27 cellular contexts compared by ENCODE assay signal in the genomic region with DNA sequence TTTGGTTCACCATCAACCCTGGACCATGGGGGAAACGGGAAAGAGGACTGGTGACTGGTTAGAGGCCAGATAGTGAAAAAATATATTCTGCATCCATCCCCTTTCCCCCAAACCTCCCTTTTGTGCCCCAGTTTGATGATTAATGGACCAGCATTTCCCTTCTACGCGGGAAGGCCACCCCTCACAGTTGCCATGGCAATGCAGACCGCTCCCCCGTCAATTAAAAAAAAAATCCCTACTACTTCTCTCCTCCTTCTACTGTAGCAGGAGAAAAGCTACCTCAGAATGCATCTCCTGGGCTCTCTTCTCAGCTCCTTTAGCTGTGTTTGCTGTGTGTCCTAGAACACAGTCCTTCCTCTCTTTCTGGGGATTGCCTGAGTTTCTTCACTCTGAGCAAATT. TPM values are rescaled to one million over a fixed set of nuclear protein-coding genes. Genes with fewer than 3 reads are reported as not detected.
DNase-seq lines count a peak whose midpoint lies in the region; ATAC-seq, FAIRE-seq and TF ChIP-seq lines count a peak whose summit lies in the region.
"Had no signal": no experiment of that assay in that cellular context is flagged by ENCODE, and none has a peak within 500 bp of the region (broad histone marks: within the 10 kb centered on the region; RNA-seq: fewer than 3 reads in every experiment).

No MANE protein-coding gene starts in this region.

- no peak for FAIRE-seq in GM12878 (lab: Jason Lieb, UNC)
- FAIRE-seq: islet of Langerhans, pancreas had no signal

- TF ChIP-seq CTCF in DND-41 (IDR thresholded peaks at IDR 0.05; ENCODE audit: borderline replicate concordance, extremely low read depth, low read length, poor library complexity, severe bottlenecking) (no peak), GM12878 (IDR thresholded peaks at IDR 0.05 in 2 of 3, conservative IDR thresholded peaks at IDR 0.05 in 1 of 3; ENCODE audit: control insufficient read depth in 2 of 3, extremely low read depth in 1 of 3, insufficient read depth in 1 of 3, low read depth in 3 of 3, low read length in 3 of 3) (no peak), GM13977 (IDR thresholded peaks at IDR 0.05; ENCODE audit: extremely low read depth, insufficient read depth, missing control alignments) (no peak), ovary (IDR thresholded peaks at IDR 0.05) (no peak), foreskin keratinocyte (conservative IDR thresholded peaks at IDR 0.05) (no peak)

- TF ChIP-seq POLR2A in GM12878 (IDR thresholded peaks at IDR 0.05; ENCODE audit: low read depth, low read length), result no peak
- no peak for TF ChIP-seq POLR2A in ovary (IDR thresholded peaks at IDR 0.05)

- H3K36me3 Mint-ChIP-seq in naive thymus-derived CD4-positive, alpha-beta T cell, result peaks cover 0 to 15% (median 0%) of the 10 kb centered on the region in 5 donors

- CTCF ChIA-PET in GM12878 (lab: Yijun Ruan, JAX), result interaction anchor here (1.4 kb wide), 1 partner anchor 64 kb away, joined by 7 read pairs; no protein-coding TSS in a partner anchor
- CTCF ChIA-PET in naive thymus-derived CD4-positive, alpha-beta T cell (lab: Charles Lee), result interaction anchor here (1.2 kb wide), 1 partner anchor 10 kb away, joined by 3 read pairs; no protein-coding TSS in a partner anchor

- H2AFZ ChIP-seq in DND-41 (ENCODE audit: low read depth, low read length) (no peak overlapping the region), GM12878 (ENCODE audit: control insufficient read depth, low read depth, low read length) (no peak overlapping the region)

- no peaks in the 10 kb centered on the region for H3K9me3 ChIP-seq in BLaER1
- no peaks in the 10 kb centered on the region for H3K9me3 ChIP-seq in DND-41 (ENCODE audit: insufficient read depth, low read length, severe bottlenecking)
- H3K9me3 ChIP-seq in GM12878 (replicated peaks; ENCODE audit: control insufficient read depth, insufficient read depth, low read length), result no peaks in the 10 kb centered on the region
- H3K9me3 ChIP-seq in naive thymus-derived CD4-positive, alpha-beta T cell (ENCODE audit: control insufficient read depth in 2 of 3, low read length in 3 of 3), result no peaks in the 10 kb centered on the region
- H3K9me3 ChIP-seq in ovary, result no peaks in the 10 kb centered on the region
- H3K9me3 ChIP-seq: heart right ventricle, lower lobe of right lung, MG63, pancreas, upper lobe of left lung had no signal

- BruUV-seq in GM12878 (replicated peaks; lab: Mats Ljungman, UMichigan), result no TSS peak

- in situ Hi-C loops in GM12878 (cut with MboI), result no loop called here
- in situ Hi-C loops in GM13977 (cut with MboI; ENCODE audit: low pct_unique_long_range_greater_than_20kb, low sequenced_read_pairs, unreplicated experiment), result no loop called here

- 97% methylated on average over 5 of the region's 5 CpGs for WGBS in GM12878 (ENCODE audit: insufficient coverage, insufficient replicate concordance, low lambda C conversion rate, missing lambda C conversion rate)
- WGBS in ovary, 3 donors, result 68 to 70% (median 69%) methylated on average over 5 of the region's 5 CpGs

- H3K4me1 Mint-ChIP-seq in naive thymus-derived CD4-positive, alpha-beta T cell, result peaks cover 37 to 78% (median 66%) of the 10 kb centered on the region in 7 donors

- no peak for TF ChIP-seq EP300 in GM12878 (IDR thresholded peaks at IDR 0.05; ENCODE audit: borderline replicate concordance in 1 of 2, control insufficient read depth in 1 of 2, low read depth in 2 of 2, low read length in 2 of 2)
- no peak for TF ChIP-seq EP300 in ovary (IDR thresholded peaks at IDR 0.05)

- H3K27ac ChIP-seq in BLaER1, result no peak overlapping the region
- no peak overlapping the region for H3K27ac ChIP-seq in DND-41 (ENCODE audit: low read length)
- no peak overlapping the region for H3K27ac ChIP-seq in GM12878 (ENCODE audit: control insufficient read depth, insufficient read depth)
- peak overlapping the region; percentile 27 for H3K27ac ChIP-seq in naive thymus-derived CD4-positive, alpha-beta T cell (ENCODE audit: low read depth, low read length)
- H3K27ac ChIP-seq in ovary, result no peak overlapping the region
- H3K27ac ChIP-seq in foreskin keratinocyte, result no peak overlapping the region
- H3K27ac ChIP-seq: C4-2B, cardiac muscle cell, lower lobe of right lung, pancreas, VCaP had no signal

- peak overlapping the region in 6 of 9 donors; percentile 8 to 81 (median 23) for H3K27ac Mint-ChIP-seq in naive thymus-derived CD4-positive, alpha-beta T cell
- H3K27ac Mint-ChIP-seq: dendritic cell treated with granulocyte-macrophage colony-stimulating factor and Interleukin-4, amounts not matched to agents 40 ng/mL and 50 ng/mL, for 4 days; T-helper 2 cell treated with Interferon-gamma antibody and Interleukin-4, amounts not matched to agents 5 μg/mL and 100 μg/mL, for 36 hours had no signal

- H3K79me2 ChIP-seq in DND-41 (ENCODE audit: insufficient read depth, low read length), result peaks cover 81% of the 10 kb centered on the region
- peaks cover 33% of the 10 kb centered on the region for H3K79me2 ChIP-seq in GM12878 (ENCODE audit: control insufficient read depth, insufficient read depth, low read length)

- H3K9me3 Mint-ChIP-seq in naive thymus-derived CD4-positive, alpha-beta T cell, result no peaks in the 10 kb centered on the region
- H3K9me3 Mint-ChIP-seq: dendritic cell treated with granulocyte-macrophage colony-stimulating factor and Interleukin-4, amounts not matched to agents 40 ng/mL and 50 ng/mL, for 4 days; T-helper 2 cell treated with Interferon-gamma antibody and Interleukin-4, amounts not matched to agents 5 μg/mL and 100 μg/mL, for 36 hours had no signal

- H3K4me2 ChIP-seq in BLaER1, result peak overlapping the region; percentile 97; the same call in 1 of the 2 replicates
- peak overlapping the region; percentile 12; the same call in 1 of the 2 replicates for H3K4me2 ChIP-seq in DND-41 (ENCODE audit: insufficient read depth, low read length)
- peak overlapping the region; percentile 42; the same call in 1 of the 2 replicates for H3K4me2 ChIP-seq in GM12878 (ENCODE audit: control insufficient read depth, insufficient read depth)

- peak overlapping the region in 5 of 10 donors; percentile 8 to 91 (median 33) for H3K4me3 Mint-ChIP-seq in naive thymus-derived CD4-positive, alpha-beta T cell
- H3K4me3 Mint-ChIP-seq: dendritic cell treated with granulocyte-macrophage colony-stimulating factor and Interleukin-4, amounts not matched to agents 40 ng/mL and 50 ng/mL, for 4 days; T-helper 2 cell treated with Interferon-gamma antibody and Interleukin-4, amounts not matched to agents 5 μg/mL and 100 μg/mL, for 36 hours had no signal

- DNase-seq in DND-41, result no peak
- no peak for DNase-seq in GM12878 (ENCODE audit: low read depth, low spot score)
- DNase-seq in naive thymus-derived CD4-positive, alpha-beta T cell, result no peak
- DNase-seq in GM13977 (ENCODE audit: low spot score), result no peak
- no peak for DNase-seq in ovary
- DNase-seq in foreskin keratinocyte, result no peak
- DNase-seq: activated CD4-positive, alpha-beta T cell treated with anti-CD3 and anti-CD28 coated beads, Interleukin-2, amount 50 U/mL, for 4 hours; activated gamma-delta T cell; amniotic stem cell; GDM1; heart right ventricle; lower lobe of right lung; NCI-H1417; NCI-H2107; NCI-H524 treated with DMSO at 0.1 percent for 48 hours; pancreas; right cardiac atrium; upper lobe of left lung had no signal

- intact Hi-C loops in GM12878 (cut with micrococcal nuclease; ENCODE audit: unreplicated experiment) (loop anchor here (10.0 kb wide), 1 partner anchor 150 kb away; a partner anchor contains a TSS), ovary (cut with DNase I) (loop anchor here in 2 of 4 donors (5.0 to 10.0 kb wide), 2 partner anchors 63 to 120 kb away; a partner anchor contains a TSS)
- intact Hi-C loops in naive thymus-derived CD4-positive, alpha-beta T cell (cut with micrococcal nuclease), result loop anchor here in 1 of 2 donors (5.0 kb wide), 1 partner anchor 233 kb away; no protein-coding TSS in a partner anchor

- RAD21 ChIA-PET in GM12878 (lab: Charles Lee; ENCODE audit: unreplicated experiment), result interaction anchor here (0.6 to 1.0 kb wide), 3 partner anchors 10 to 20 kb away, joined by 3 to 4 read pairs (median 4); no protein-coding TSS in a partner anchor

- H3K4me1 ChIP-seq in BLaER1, result peaks cover 32% of the 10 kb centered on the region
- H3K4me1 ChIP-seq in DND-41 (ENCODE audit: insufficient read depth, low read length), result peaks cover 31% of the 10 kb centered on the region
- H3K4me1 ChIP-seq in GM12878 (ENCODE audit: control insufficient read depth, insufficient read depth, low read length), result peaks cover 9% of the 10 kb centered on the region
- H3K4me1 ChIP-seq in naive thymus-derived CD4-positive, alpha-beta T cell (ENCODE audit: control insufficient read depth in 2 of 2, insufficient read depth in 2 of 2, low read length in 2 of 2), result peaks cover 9 to 27% of the 10 kb centered on the region in 2 donors
- H3K4me1 ChIP-seq in ovary (ENCODE audit: insufficient read depth), result peaks cover 8% of the 10 kb centered on the region
- peaks cover 4% of the 10 kb centered on the region for H3K4me1 ChIP-seq in foreskin keratinocyte

- ATAC-seq in DND-41 (ENCODE audit: insufficient read depth, low read depth) (no peak), GM12878 (no peak), foreskin keratinocyte (no peak)
- ATAC-seq in naive thymus-derived CD4-positive, alpha-beta T cell, result no peak
- ATAC-seq: heart right ventricle, lower lobe of right lung, pancreas, right cardiac atrium, SK-N-SH treated with all-trans-retinoic acid at 6 μM for 48 hours had no signal

- H3K4me3 ChIP-seq in BLaER1 (no peak overlapping the region), DND-41 (ENCODE audit: low read depth in 1 of 2, low read length in 2 of 2) (no peak overlapping the region), GM12878 (no peak overlapping the region), ovary (no peak overlapping the region)
- no peak overlapping the region for H3K4me3 ChIP-seq in naive thymus-derived CD4-positive, alpha-beta T cell (ENCODE audit: low read length)
- H3K4me3 ChIP-seq: cardiac muscle cell, lower lobe of right lung, MG63, pancreas, upper lobe of left lung had no signal

- H4K20me1 ChIP-seq in BLaER1, result peaks cover 87% of the 10 kb centered on the region
- H4K20me1 ChIP-seq in DND-41 (ENCODE audit: insufficient read depth, low read length), result peaks cover 60% of the 10 kb centered on the region
- H4K20me1 ChIP-seq in GM12878 (ENCODE audit: control insufficient read depth, insufficient read depth), result peaks cover 23% of the 10 kb centered on the region

- H3K27me3 ChIP-seq in BLaER1 (peaks cover 12% of the 10 kb centered on the region; the same call in 1 of the 2 replicates), DND-41 (ENCODE audit: insufficient read depth, low read length, poor library complexity) (peaks cover 7% of the 10 kb centered on the region), GM12878 (replicated peaks in 1 of 2; ENCODE audit: control insufficient read depth in 2 of 2, insufficient read depth in 2 of 2, low read length in 1 of 2) (0 out of 4 replicates have a peak, but pooled peaks cover 0 to 1% of the 10 kb centered on the region in 2 experiments), ovary (no peaks in the 10 kb centered on the region), foreskin keratinocyte (no peaks in the 10 kb centered on the region)
- no peaks in the 10 kb centered on the region for H3K27me3 ChIP-seq in naive thymus-derived CD4-positive, alpha-beta T cell (ENCODE audit: control insufficient read depth in 2 of 2, insufficient read depth in 2 of 2, low read length in 2 of 2)
- H3K27me3 ChIP-seq: cardiac muscle cell, MG63, pancreas, upper lobe of left lung had no signal

- H3K36me3 ChIP-seq in BLaER1, result peaks cover 28% of the 10 kb centered on the region
- H3K36me3 ChIP-seq in DND-41 (ENCODE audit: insufficient read depth, low read length), result no peaks in the 10 kb centered on the region
- H3K36me3 ChIP-seq in GM12878 (ENCODE audit: control insufficient read depth in 2 of 2, insufficient read depth in 2 of 2, low read length in 1 of 2), result peaks cover 0 to 4% of the 10 kb centered on the region in 2 experiments; a peak in 1 of 4 replicates
- H3K36me3 ChIP-seq in naive thymus-derived CD4-positive, alpha-beta T cell (ENCODE audit: control insufficient read depth in 2 of 3, insufficient read depth in 3 of 3, low read length in 3 of 3), result no peaks in the 10 kb centered on the region
- H3K36me3 ChIP-seq in ovary, result no peaks in the 10 kb centered on the region
- H3K36me3 ChIP-seq: cardiac muscle cell, heart right ventricle, lower lobe of right lung, MG63, pancreas, upper lobe of left lung had no signal

- no peak for TF ChIP-seq RAD21 in GM12878 (IDR thresholded peaks at IDR 0.05; ENCODE audit: insufficient read depth, low read depth, low read length)

- H3K27me3 Mint-ChIP-seq in naive thymus-derived CD4-positive, alpha-beta T cell, result peaks cover 0 to 28% (median 0%) of the 10 kb centered on the region in 5 donors

- POLR2A ChIA-PET in GM12878 (lab: Charles Lee), result interaction anchor here (0.6 kb wide), 2 partner anchors 57 to 352 kb away, joined by 4 to 6 read pairs; no protein-coding TSS in a partner anchor
- POLR2A ChIA-PET in naive thymus-derived CD4-positive, alpha-beta T cell (lab: Charles Lee), result interaction anchor here (1.1 to 1.2 kb wide), 2 partner anchors 9 to 39 kb away, joined by 3 to 4 read pairs; a partner anchor contains a TSS

- H3K9ac ChIP-seq in BLaER1, result no peak overlapping the region
- H3K9ac ChIP-seq in DND-41 (ENCODE audit: low read depth, low read length), result no peak overlapping the region
- no peak overlapping the region for H3K9ac ChIP-seq in GM12878 (ENCODE audit: control insufficient read depth, insufficient read depth, low read length)

- SMC1A ChIA-PET in GM12878 (lab: Charles Lee; ENCODE audit: uncharacterized antibody, unreplicated experiment), result interaction anchor here (0.5 to 0.9 kb wide), 2 partner anchors 19 to 24 kb away, joined by 3 to 4 read pairs; no protein-coding TSS in a partner anchor

RNA-seq across cellular contexts. Expression of a gene that starts 4.0 kb away (rescaled TPM):
- total RNA-seq in GM12878 (2013; cell fraction: nucleolus; rRNA removed), result 23.1 and 25.6 TPM in 2 replicates
- 9.0 and 11.7 TPM in 2 replicates for total RNA-seq in GM12878 (2014; rRNA removed)
- 5.1 and 6.0 TPM in 2 replicates for total RNA-seq in GM12878 (2014; rRNA removed; fragmentation: Illumina TruSeq; extraction: Trizol)
- 21.7 and 21.8 TPM in 2 replicates for total RNA-seq in GM12878 (2021)
- 7.0 TPM for polyA plus RNA-seq in GM12878 (2011; ENCODE audit: low read depth)
- polyA plus RNA-seq in GM12878 (2011; rRNA removed), result 4.5 and 5.6 TPM in 2 replicates
- polyA plus RNA-seq in GM12878 (2011; cell fraction: cytosol; rRNA removed), result 6.5 and 7.4 TPM in 2 replicates
- polyA plus RNA-seq in GM12878 (2011; cell fraction: nucleus; rRNA removed), result 16.6 and 21.8 TPM in 2 replicates
- 13.0 and 15.3 TPM in 2 replicates for polyA plus RNA-seq in GM12878 (2012)
- 5.3 and 9.6 TPM in 2 replicates for polyA plus RNA-seq in GM12878 (2014; fragmentation: Illumina TruSeq; extraction: Trizol)
- under 1 TPM; 0.21 to 0.88 TPM for polyA plus RNA-seq in GM12878 (2014; fragmentation: Nextera tagmentation; extraction: Ambion mirVana)
- polyA plus RNA-seq in GM12878 (2014; rRNA removed), result 11.3 and 13.5 TPM in 2 replicates
- polyA plus RNA-seq in GM12878 (2016; fragmentation: Nextera tagmentation; extraction: Ambion mirVana), result 1 to 10 TPM; 1.9 to 2.2 TPM
- polyA minus RNA-seq in GM12878 (2011; rRNA and poly(A)+ RNA removed), result 5.5 and 9.1 TPM in 2 replicates
- 4.4 and 5.9 TPM in 2 replicates for polyA minus RNA-seq in GM12878 (2011; cell fraction: cytosol; rRNA and poly(A)+ RNA removed)
- polyA minus RNA-seq in GM12878 (2011; cell fraction: nucleus; rRNA and poly(A)+ RNA removed), result 4.8 and 8.2 TPM in 2 replicates
- 10 to 100 TPM; 28.4 to 48.8 (median 31.2) TPM for total RNA-seq in naive thymus-derived CD4-positive, alpha-beta T cell
- 1 to 10 TPM; 2.2 to 3.9 TPM for polyA plus RNA-seq in naive thymus-derived CD4-positive, alpha-beta T cell
- 10 to 100 TPM; 16.0 to 67.3 (median 45.7) TPM for total RNA-seq in ovary
- polyA plus RNA-seq in ovary, result 10 to 100 TPM; 14.8 to 21.2 TPM
- total RNA-seq in foreskin keratinocyte, result 12.4 and 13.2 TPM in 2 replicates
- 7.4 and 7.8 TPM in 2 replicates for polyA plus RNA-seq in foreskin keratinocyte

RNA-seq across cellular contexts. Expression of a gene that starts 26.0 kb away (rescaled TPM):
- 4.1 and 5.4 TPM in 2 replicates for total RNA-seq in GM12878 (2013; cell fraction: nucleolus; rRNA removed)
- total RNA-seq in GM12878 (2014; rRNA removed) (6.0 and 6.8 TPM in 2 replicates), GM12878 (2014; rRNA removed; fragmentation: Illumina TruSeq; extraction: Trizol) (2.5 and 3.0 TPM in 2 replicates), GM12878 (2021) (12.8 and 13.6 TPM in 2 replicates), ovary (10 to 100 TPM in 6 of 7 donors, 1 to 10 TPM in 1; 8.2 to 28.3 (median 23.8) TPM), foreskin keratinocyte (5.5 and 6.2 TPM in 2 replicates)
- polyA plus RNA-seq in GM12878 (2011; ENCODE audit: low read depth), result 5.2 TPM
- polyA plus RNA-seq in GM12878 (2011; rRNA removed) (2.3 and 4.0 TPM in 2 replicates), GM12878 (2014; fragmentation: Illumina TruSeq; extraction: Trizol) (6.5 TPM in 2 replicates), GM12878 (2014; fragmentation: Nextera tagmentation; extraction: Ambion mirVana) (1 to 10 TPM; 1.3 to 2.8 TPM), GM12878 (2014; rRNA removed) (5.9 and 6.3 TPM in 2 replicates), GM12878 (2016; fragmentation: Nextera tagmentation; extraction: Ambion mirVana) (1 to 10 TPM; 7.5 to 9.1 TPM), ovary (10 to 100 TPM; 19.9 to 25.8 TPM), foreskin keratinocyte (9.0 and 10.5 TPM in 2 replicates)
- 5.8 and 6.2 TPM in 2 replicates for polyA plus RNA-seq in GM12878 (2011; cell fraction: cytosol; rRNA removed)
- polyA plus RNA-seq in GM12878 (2011; cell fraction: nucleus; rRNA removed), result 4.2 and 5.8 TPM in 2 replicates
- polyA plus RNA-seq in GM12878 (2012), result 8.3 and 9.3 TPM in 2 replicates
- 4.5 and 5.2 TPM in 2 replicates for polyA minus RNA-seq in GM12878 (2011; rRNA and poly(A)+ RNA removed)
- polyA minus RNA-seq in GM12878 (2011; cell fraction: cytosol; rRNA and poly(A)+ RNA removed), result 3.4 and 4.7 TPM in 2 replicates
- 3.5 and 4.9 TPM in 2 replicates for polyA minus RNA-seq in GM12878 (2011; cell fraction: nucleus; rRNA and poly(A)+ RNA removed)
- total RNA-seq in naive thymus-derived CD4-positive, alpha-beta T cell, result 10 to 100 TPM in 3 of 5 experiments, 1 to 10 TPM in 2; 7.3 to 12.5 (median 10.8) TPM
- polyA plus RNA-seq in naive thymus-derived CD4-positive, alpha-beta T cell, result 1 to 10 TPM in 1 of 2 donors, under 1 TPM in 1; 0.83 to 1.4 TPM

RNA-seq across cellular contexts. Expression of a gene that starts 39.1 kb away (rescaled TPM):
- 115 and 119 TPM in 2 replicates for total RNA-seq in GM12878 (2013; cell fraction: nucleolus; rRNA removed)
- total RNA-seq in GM12878 (2014; rRNA removed) (31.4 and 32.5 TPM in 2 replicates), GM12878 (2014; rRNA removed; fragmentation: Illumina TruSeq; extraction: Trizol) (23.3 and 25.3 TPM in 2 replicates), GM12878 (2021) (49.2 and 51.7 TPM in 2 replicates), ovary (100 to 1,000 TPM in 1 of 7 donors, 10 to 100 TPM in 6; 51.5 to 105 (median 91.7) TPM), foreskin keratinocyte (14.3 and 24.5 TPM in 2 replicates)
- polyA plus RNA-seq in GM12878 (2011; ENCODE audit: low read depth), result 12.5 TPM
- polyA plus RNA-seq in GM12878 (2011; rRNA removed) (50.4 and 50.8 TPM in 2 replicates), GM12878 (2014; fragmentation: Illumina TruSeq; extraction: Trizol) (40.5 and 40.6 TPM in 2 replicates), GM12878 (2014; fragmentation: Nextera tagmentation; extraction: Ambion mirVana) (1 to 10 TPM; 5.3 to 8.2 TPM), GM12878 (2014; rRNA removed) (51.3 and 55.2 TPM in 2 replicates), GM12878 (2016; fragmentation: Nextera tagmentation; extraction: Ambion mirVana) (10 to 100 TPM; 57.7 to 59.8 TPM), ovary (10 to 100 TPM; 53.2 to 98.4 TPM), foreskin keratinocyte (9.5 and 16.1 TPM in 2 replicates)
- polyA plus RNA-seq in GM12878 (2011; cell fraction: cytosol; rRNA removed), result 71.6 and 81.3 TPM in 2 replicates
- 60.5 and 63.6 TPM in 2 replicates for polyA plus RNA-seq in GM12878 (2011; cell fraction: nucleus; rRNA removed)
- polyA plus RNA-seq in GM12878 (2012), result 23.5 and 29.0 TPM in 2 replicates
- 52.2 and 73.8 TPM in 2 replicates for polyA minus RNA-seq in GM12878 (2011; rRNA and poly(A)+ RNA removed)
- 15.2 and 20.0 TPM in 2 replicates for polyA minus RNA-seq in GM12878 (2011; cell fraction: cytosol; rRNA and poly(A)+ RNA removed)
- polyA minus RNA-seq in GM12878 (2011; cell fraction: nucleus; rRNA and poly(A)+ RNA removed), result 34.6 and 52.5 TPM in 2 replicates
- 10 to 100 TPM; 47.2 to 81.8 (median 64.7) TPM for total RNA-seq in naive thymus-derived CD4-positive, alpha-beta T cell
- 10 to 100 TPM; 27.1 to 42.4 TPM for polyA plus RNA-seq in naive thymus-derived CD4-positive, alpha-beta T cell

Comparison
In these comparisons a context has a peak if more than half of its experiments do, and no peak if none do; other contexts are left out.
1. H3K4me2 ChIP-seq: peak in every context shown above with its lines; median percentile 97 in BLaER1; 42 in GM12878; 12 in DND-41.